ENCODE assay signal across 1 cellular context in genomic region chr22:41507330-41508063, GRCh38.
TF ChIP-seq lines count a peak whose summit lies in the region.

No MANE protein-coding gene starts in this region.

TF ChIP-seq in WTC11, 78 proteins besides CTCF, POLR2A, EP300 and RAD21 (continued from another document):
- no peak for TF ChIP-seq E2F4 (CRISPR knock-in tag; IDR thresholded peaks at IDR 0.05; ENCODE audit: borderline replicate concordance, low read depth)
- no peak for TF ChIP-seq IRF2 (CRISPR knock-in tag; IDR thresholded peaks at IDR 0.05; ENCODE audit: borderline replicate concordance, low read depth)
- no peak for TF ChIP-seq E2F1 (CRISPR knock-in tag; IDR thresholded peaks at IDR 0.05)
- TF ChIP-seq, protein P1, sequence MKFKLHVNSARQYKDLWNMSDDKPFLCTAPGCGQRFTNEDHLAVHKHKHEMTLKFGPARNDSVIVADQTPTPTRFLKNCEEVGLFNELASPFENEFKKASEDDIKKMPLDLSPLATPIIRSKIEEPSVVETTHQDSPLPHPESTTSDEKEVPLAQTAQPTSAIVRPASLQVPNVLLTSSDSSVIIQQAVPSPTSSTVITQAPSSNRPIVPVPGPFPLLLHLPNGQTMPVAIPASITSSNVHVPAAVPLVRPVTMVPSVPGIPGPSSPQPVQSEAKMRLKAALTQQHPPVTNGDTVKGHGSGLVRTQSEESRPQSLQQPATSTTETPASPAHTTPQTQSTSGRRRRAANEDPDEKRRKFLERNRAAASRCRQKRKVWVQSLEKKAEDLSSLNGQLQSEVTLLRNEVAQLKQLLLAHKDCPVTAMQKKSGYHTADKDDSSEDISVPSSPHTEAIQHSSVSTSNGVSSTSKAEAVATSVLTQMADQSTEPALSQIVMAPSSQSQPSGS (CRISPR knock-in tag; IDR thresholded peaks at IDR 0.05; ENCODE audit: borderline replicate concordance, low read depth): no peak
- TF ChIP-seq NFYB (CRISPR knock-in tag; conservative IDR thresholded peaks at IDR 0.05; ENCODE audit: low read depth): no peak
- TF ChIP-seq, protein P2, sequence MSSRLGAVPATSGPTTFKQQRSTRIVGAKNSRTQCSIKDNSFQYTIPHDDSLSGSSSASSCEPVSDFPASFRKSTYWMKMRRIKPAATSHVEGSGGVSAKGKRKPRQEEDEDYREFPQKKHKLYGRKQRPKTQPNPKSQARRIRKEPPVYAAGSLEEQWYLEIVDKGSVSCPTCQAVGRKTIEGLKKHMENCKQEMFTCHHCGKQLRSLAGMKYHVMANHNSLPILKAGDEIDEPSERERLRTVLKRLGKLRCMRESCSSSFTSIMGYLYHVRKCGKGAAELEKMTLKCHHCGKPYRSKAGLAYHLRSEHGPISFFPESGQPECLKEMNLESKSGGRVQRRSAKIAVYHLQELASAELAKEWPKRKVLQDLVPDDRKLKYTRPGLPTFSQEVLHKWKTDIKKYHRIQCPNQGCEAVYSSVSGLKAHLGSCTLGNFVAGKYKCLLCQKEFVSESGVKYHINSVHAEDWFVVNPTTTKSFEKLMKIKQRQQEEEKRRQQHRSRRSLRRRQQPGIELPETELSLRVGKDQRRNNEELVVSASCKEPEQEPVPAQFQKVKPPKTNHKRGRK (CRISPR knock-in tag; IDR thresholded peaks at IDR 0.05; ENCODE audit: borderline replicate concordance): no peak
- TF ChIP-seq MYBL2 (CRISPR knock-in tag; IDR thresholded peaks at IDR 0.05): no peak
- TF ChIP-seq GTF2I (CRISPR knock-in tag; conservative IDR thresholded peaks at IDR 0.05): no peak
- no peak for TF ChIP-seq IRF1 (CRISPR knock-in tag; IDR thresholded peaks at IDR 0.05)
- TF ChIP-seq, protein P3, sequence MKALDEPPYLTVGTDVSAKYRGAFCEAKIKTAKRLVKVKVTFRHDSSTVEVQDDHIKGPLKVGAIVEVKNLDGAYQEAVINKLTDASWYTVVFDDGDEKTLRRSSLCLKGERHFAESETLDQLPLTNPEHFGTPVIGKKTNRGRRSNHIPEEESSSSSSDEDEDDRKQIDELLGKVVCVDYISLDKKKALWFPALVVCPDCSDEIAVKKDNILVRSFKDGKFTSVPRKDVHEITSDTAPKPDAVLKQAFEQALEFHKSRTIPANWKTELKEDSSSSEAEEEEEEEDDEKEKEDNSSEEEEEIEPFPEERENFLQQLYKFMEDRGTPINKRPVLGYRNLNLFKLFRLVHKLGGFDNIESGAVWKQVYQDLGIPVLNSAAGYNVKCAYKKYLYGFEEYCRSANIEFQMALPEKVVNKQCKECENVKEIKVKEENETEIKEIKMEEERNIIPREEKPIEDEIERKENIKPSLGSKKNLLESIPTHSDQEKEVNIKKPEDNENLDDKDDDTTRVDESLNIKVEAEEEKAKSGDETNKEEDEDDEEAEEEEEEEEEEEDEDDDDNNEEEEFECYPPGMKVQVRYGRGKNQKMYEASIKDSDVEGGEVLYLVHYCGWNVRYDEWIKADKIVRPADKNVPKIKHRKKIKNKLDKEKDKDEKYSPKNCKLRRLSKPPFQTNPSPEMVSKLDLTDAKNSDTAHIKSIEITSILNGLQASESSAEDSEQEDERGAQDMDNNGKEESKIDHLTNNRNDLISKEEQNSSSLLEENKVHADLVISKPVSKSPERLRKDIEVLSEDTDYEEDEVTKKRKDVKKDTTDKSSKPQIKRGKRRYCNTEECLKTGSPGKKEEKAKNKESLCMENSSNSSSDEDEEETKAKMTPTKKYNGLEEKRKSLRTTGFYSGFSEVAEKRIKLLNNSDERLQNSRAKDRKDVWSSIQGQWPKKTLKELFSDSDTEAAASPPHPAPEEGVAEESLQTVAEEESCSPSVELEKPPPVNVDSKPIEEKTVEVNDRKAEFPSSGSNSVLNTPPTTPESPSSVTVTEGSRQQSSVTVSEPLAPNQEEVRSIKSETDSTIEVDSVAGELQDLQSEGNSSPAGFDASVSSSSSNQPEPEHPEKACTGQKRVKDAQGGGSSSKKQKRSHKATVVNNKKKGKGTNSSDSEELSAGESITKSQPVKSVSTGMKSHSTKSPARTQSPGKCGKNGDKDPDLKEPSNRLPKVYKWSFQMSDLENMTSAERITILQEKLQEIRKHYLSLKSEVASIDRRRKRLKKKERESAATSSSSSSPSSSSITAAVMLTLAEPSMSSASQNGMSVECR (CRISPR knock-in tag; IDR thresholded peaks at IDR 0.05; ENCODE audit: borderline replicate concordance): no peak
- TF ChIP-seq KAT7 (CRISPR knock-in tag; IDR thresholded peaks at IDR 0.05; ENCODE audit: borderline replicate concordance): no peak
- TF ChIP-seq USF1 (CRISPR knock-in tag; IDR thresholded peaks at IDR 0.05): no peak
- TF ChIP-seq ZNF232 (CRISPR knock-in tag; IDR thresholded peaks at IDR 0.05): no peak
